In the genomic region with DNA sequence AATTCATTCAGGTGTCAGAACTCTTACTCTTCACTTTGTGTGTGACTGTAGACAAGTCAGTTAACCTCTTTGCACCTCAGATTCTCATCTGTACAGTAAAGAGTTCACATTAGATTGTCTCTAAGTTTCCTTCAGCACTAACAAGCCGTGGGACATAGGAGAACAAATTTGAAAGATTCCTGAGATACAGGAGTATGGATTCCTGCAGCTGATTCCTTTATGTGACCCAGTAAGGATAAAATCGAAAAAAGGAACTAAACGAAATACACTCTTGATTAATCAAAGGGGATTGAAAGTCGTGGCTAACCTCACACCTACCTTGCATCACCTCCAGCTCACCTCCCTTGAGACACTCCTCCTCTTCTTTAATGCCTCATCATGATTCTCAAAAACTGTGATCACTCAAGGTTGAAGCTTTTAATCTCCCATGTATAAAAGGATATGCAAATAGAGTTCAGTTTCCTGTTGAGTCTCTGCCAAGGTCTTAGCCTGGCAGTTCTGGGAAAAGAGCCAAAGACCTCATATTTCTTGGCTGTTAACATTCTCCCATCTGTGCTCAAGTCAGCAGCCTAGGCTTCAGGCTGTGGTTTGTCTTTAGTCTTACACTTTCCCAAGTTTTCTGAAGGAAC, we compare ENCODE assay signal across 9 cellular contexts.
DNase-seq lines count a peak whose midpoint lies in the region; ATAC-seq and TF ChIP-seq lines count a peak whose summit lies in the region.
"Had no signal": no experiment of that assay in that cellular context is flagged by ENCODE, and none has a peak within 500 bp of the region (broad histone marks: within the 10 kb centered on the region; RNA-seq: fewer than 3 reads in every experiment).

No MANE protein-coding gene starts in this region.

- no peaks in the 10 kb centered on the region for H3K36me3 Mint-ChIP-seq in activated T-cell treated with anti-CD3 and anti-CD28 coated beads, Interleukin-2, amount 50 U/mL, for 24 hours (ENCODE audit: low read depth)

- CTCF ChIA-PET in PC-3 (lab: Charles Lee), result interaction anchor here (0.6 to 1.0 kb wide), 3 partner anchors 36 to 123 kb away, joined by 3 to 4 read pairs (median 3); no protein-coding TSS in a partner anchor

- no peaks in the 10 kb centered on the region for H3K36me3 ChIP-seq in PC-3 (ENCODE audit: low read depth, low read length)
- no peaks in the 10 kb centered on the region for H3K36me3 ChIP-seq in esophagus squamous epithelium
- H3K36me3 ChIP-seq in parathyroid adenoma (ENCODE audit: control insufficient read depth, insufficient read depth, low read length), result no peaks in the 10 kb centered on the region
- no peaks in the 10 kb centered on the region for H3K36me3 ChIP-seq in WERI-Rb-1
- H3K36me3 ChIP-seq: BLaER1 had no signal

- H3K9ac ChIP-seq in PC-3 (ENCODE audit: low read length), result no peak overlapping the region
- no peak overlapping the region for H3K9ac ChIP-seq in parathyroid adenoma
- H3K9ac ChIP-seq: BLaER1 had no signal

- H3K27ac ChIP-seq in PC-3 (ENCODE audit: low read length), result no peak overlapping the region
- peak overlapping the region in 3 of 4 donors; percentile 52 to 62 (median 56) for H3K27ac ChIP-seq in esophagus squamous epithelium
- H3K27ac ChIP-seq in parathyroid adenoma, result no peak overlapping the region
- no peak overlapping the region for H3K27ac ChIP-seq in WERI-Rb-1
- H3K27ac ChIP-seq: BLaER1 had no signal

- POLR2A ChIA-PET in PC-3 (lab: Charles Lee; ENCODE audit: unreplicated experiment), result no interaction called here

- intact Hi-C loops in PC-3 (cut with micrococcal nuclease), result loop anchor here (1.0 to 2.0 kb wide), 2 partner anchors 28 to 41 kb away; no protein-coding TSS in a partner anchor
- intact Hi-C loops in esophagus squamous epithelium (cut with DNase I), result no loop called here

- H3K27me3 Mint-ChIP-seq in activated T-cell treated with anti-CD3 and anti-CD28 coated beads, Interleukin-2, amount 50 U/mL, for 24 hours, result no peaks in the 10 kb centered on the region

- H3K79me2 ChIP-seq in PC-3 (ENCODE audit: low read length), result no peaks in the 10 kb centered on the region
- H3K79me2 ChIP-seq in parathyroid adenoma, result no peaks in the 10 kb centered on the region

- 6 to 9% methylated on average over 4 of the region's 4 CpGs for WGBS in esophagus squamous epithelium, 2 donors

- no peak overlapping the region for H3K27ac Mint-ChIP-seq in activated T-cell treated with anti-CD3 and anti-CD28 coated beads, Interleukin-2, amount 50 U/mL, for 24 hours

- H3K9me2 ChIP-seq in PC-3 (replicated peaks; ENCODE audit: low read length), result no peaks in the 10 kb centered on the region

- no peak overlapping the region for H2AFZ ChIP-seq in PC-3 (ENCODE audit: low read length)
- no peak overlapping the region for H2AFZ ChIP-seq in parathyroid adenoma

- DNase-seq in NOMO-1 treated with DMSO at 0.1 percent for 48 hours (lab: John Stamatoyannopoulos, UW; ENCODE audit: unreplicated experiment) (peak; percentile 4), NOMO-1 treated with dmso at 0.1 percent for 144 hours (lab: John Stamatoyannopoulos, UW; ENCODE audit: unreplicated experiment) (no peak), PC-3 (peak; percentile 97), esophagus squamous epithelium (lab: John Stamatoyannopoulos, UW) (no peak), WERI-Rb-1 (no peak)
- no peak for DNase-seq in activated T-cell treated with anti-CD3 and anti-CD28 coated beads, Interleukin-2, amount 50 U/mL, for 24 hours
- no peak for DNase-seq in activated effector memory CD4-positive, alpha-beta T cell treated with Interleukin-2 at 50 U/mL for 16 hours

- H3K4me3 ChIP-seq in PC-3 (ENCODE audit: low read length) (no peak overlapping the region), esophagus squamous epithelium (no peak overlapping the region), parathyroid adenoma (ENCODE audit: low read depth, low read length) (no peak overlapping the region), WERI-Rb-1 (ENCODE audit: low read depth, low read length) (no peak overlapping the region)
- H3K4me3 ChIP-seq: BLaER1 had no signal

- no TSS peak for BruUV-seq in PC-3 (replicated peaks; lab: Mats Ljungman, UMichigan)

- no peak for TF ChIP-seq POLR2A in esophagus squamous epithelium (IDR thresholded peaks at IDR 0.05)

- H3K4me2 ChIP-seq in PC-3 (ENCODE audit: low read length), result peak overlapping the region; percentile 27
- peak overlapping the region; percentile 24 for H3K4me2 ChIP-seq in parathyroid adenoma (ENCODE audit: low read length)
- H3K4me2 ChIP-seq: BLaER1 had no signal

- H3F3A ChIP-seq in PC-3 (ENCODE audit: low read length, unreplicated experiment), result no peaks in the 10 kb centered on the region

- H3K4me1 ChIP-seq in PC-3 (ENCODE audit: insufficient read depth, low read length) (peaks cover 15% of the 10 kb centered on the region), esophagus squamous epithelium (peaks cover 31 to 78% (median 43%) of the 10 kb centered on the region in 3 donors), parathyroid adenoma (peaks cover 5% of the 10 kb centered on the region)
- H3K4me1 ChIP-seq: BLaER1 had no signal

- H3K27me3 ChIP-seq in PC-3 (ENCODE audit: low read length) (no peaks in the 10 kb centered on the region), esophagus squamous epithelium (no peaks in the 10 kb centered on the region), parathyroid adenoma (ENCODE audit: control insufficient read depth, insufficient read depth, low read length) (no peaks in the 10 kb centered on the region), WERI-Rb-1 (ENCODE audit: insufficient read depth, low read depth, severe bottlenecking) (peaks cover 41% of the 10 kb centered on the region)
- H3K27me3 ChIP-seq: BLaER1 had no signal

- H3K4me1 Mint-ChIP-seq in activated T-cell treated with anti-CD3 and anti-CD28 coated beads, Interleukin-2, amount 50 U/mL, for 24 hours (ENCODE audit: low read depth), result no peaks in the 10 kb centered on the region

- H3K9me3 ChIP-seq in PC-3 (ENCODE audit: low read length), result no peaks in the 10 kb centered on the region
- no peaks in the 10 kb centered on the region for H3K9me3 ChIP-seq in esophagus squamous epithelium
- H3K9me3 ChIP-seq in parathyroid adenoma (ENCODE audit: control insufficient read depth, low read length), result no peaks in the 10 kb centered on the region
- no peaks in the 10 kb centered on the region for H3K9me3 ChIP-seq in WERI-Rb-1 (ENCODE audit: severe bottlenecking)
- H3K9me3 ChIP-seq: BLaER1 had no signal

- H3K9me3 Mint-ChIP-seq in activated T-cell treated with anti-CD3 and anti-CD28 coated beads, Interleukin-2, amount 50 U/mL, for 24 hours, result no peaks in the 10 kb centered on the region

- TF ChIP-seq CTCF in PC-3 (conservative IDR thresholded peaks at IDR 0.05; ENCODE audit: low read depth, low read length) (no peak), esophagus squamous epithelium (IDR thresholded peaks at IDR 0.05) (peak in 1 of 6 experiments; percentile 8), parathyroid adenoma (IDR thresholded peaks at IDR 0.05) (no peak), WERI-Rb-1 (IDR thresholded peaks at IDR 0.05; ENCODE audit: low read depth, low read length) (no peak)

- no peak overlapping the region for H3K4me3 Mint-ChIP-seq in activated T-cell treated with anti-CD3 and anti-CD28 coated beads, Interleukin-2, amount 50 U/mL, for 24 hours

- peak; percentile 93 for ATAC-seq in PC-3

- no peaks in the 10 kb centered on the region for H4K20me1 ChIP-seq in PC-3 (ENCODE audit: low read length)
- H4K20me1 ChIP-seq: BLaER1 had no signal

Comparison
In these comparisons a context has a peak if more than half of its experiments do, and no peak if none do; other contexts are left out.
1. DNase-seq: peak in NOMO-1 treated with DMSO at 0.1 percent for 48 hours (single experiment) and PC-3 (single experiment); none in NOMO-1 treated with dmso at 0.1 percent for 144 hours (single experiment), esophagus squamous epithelium (single experiment), activated T-cell treated with anti-CD3 and anti-CD28 coated beads, Interleukin-2, amount 50 U/mL, for 24 hours (single experiment), WERI-Rb-1 (single experiment) and activated effector memory CD4-positive, alpha-beta T cell treated with Interleukin-2 at 50 U/mL for 16 hours (single experiment).
2. H3K27ac ChIP-seq: peak in esophagus squamous epithelium (3 of 4); none in PC-3 (single experiment), parathyroid adenoma (single experiment) and WERI-Rb-1 (single experiment).